Comparison of ENCODE assay signal across 1 cellular context in the genomic region with DNA sequence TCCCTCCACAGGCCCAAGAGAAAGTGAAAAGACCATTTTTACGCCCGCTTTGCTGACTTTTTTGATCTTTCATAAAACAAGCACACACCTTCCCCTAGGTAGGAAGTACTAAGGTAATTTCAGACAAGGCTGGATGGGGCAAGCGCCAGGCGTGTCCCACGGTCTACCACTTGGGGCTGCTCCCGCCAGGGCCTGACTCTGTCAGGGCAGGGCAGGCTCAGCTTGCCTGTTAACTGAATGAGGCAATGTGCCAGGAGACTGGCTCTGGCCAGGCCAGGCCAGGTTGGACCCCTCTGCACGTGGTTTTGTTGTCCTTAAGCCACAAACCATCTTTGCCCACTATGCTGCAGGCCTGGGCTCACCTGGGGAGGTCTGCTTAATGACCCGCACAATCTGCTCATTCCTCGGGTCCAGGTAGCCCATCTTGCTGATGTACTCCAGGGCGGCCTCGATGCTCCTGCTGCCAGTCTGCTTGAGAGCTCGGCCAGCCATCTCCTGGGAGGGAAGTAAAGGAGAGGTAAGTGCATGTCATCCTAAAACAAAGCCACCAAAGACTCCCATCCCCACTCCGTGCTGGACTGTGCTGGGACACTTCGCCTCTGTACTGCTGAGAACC.
TF ChIP-seq lines count a peak whose summit lies in the region.

No MANE protein-coding gene starts in this region.

TF ChIP-seq in GM12891, 5 proteins besides CTCF, POLR2A, EP300 and RAD21 (continued from another document):
- TF ChIP-seq SPI1 (IDR thresholded peaks at IDR 0.05; ENCODE audit: low read depth, low read length), result no peak
- no peak for TF ChIP-seq TAF1 (IDR thresholded peaks at IDR 0.05; ENCODE audit: low read depth, low read length)
- no peak for TF ChIP-seq POU2F2 (IDR thresholded peaks at IDR 0.05; ENCODE audit: low read depth, low read length)
TF ChIP-seq in GM12891: peak in this region for 0.
